In the genomic region with DNA sequence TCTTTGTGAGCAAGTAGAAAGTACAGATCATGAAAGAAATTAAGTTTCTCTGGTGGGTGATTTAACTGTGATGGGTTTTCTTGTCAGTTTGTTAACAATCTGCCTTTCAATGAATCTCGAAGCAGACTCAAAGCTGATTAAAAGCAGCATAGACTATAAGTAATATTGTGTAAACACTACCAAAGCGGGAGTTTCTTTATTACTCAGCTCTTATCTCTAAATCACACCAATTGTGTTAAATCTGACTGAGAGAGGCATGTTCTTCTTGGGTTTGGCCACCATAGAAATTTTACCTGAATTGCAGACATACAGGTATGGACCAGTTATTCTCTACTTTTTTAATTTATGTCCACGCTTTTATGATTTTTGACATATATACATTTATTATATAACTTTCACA, we compare ENCODE assay signal across 25 cellular contexts.
DNase-seq lines count a peak whose midpoint lies in the region; FAIRE-seq and TF ChIP-seq lines count a peak whose summit lies in the region.
"Had no signal": no experiment of that assay in that cellular context is flagged by ENCODE, and none has a peak within 500 bp of the region (broad histone marks: within the 10 kb centered on the region; RNA-seq: fewer than 3 reads in every experiment).

No MANE protein-coding gene starts in this region.

- H3K36me3 ChIP-seq in mammary epithelial cell (ENCODE audit: insufficient read depth, low read length) (no peaks in the 10 kb centered on the region), bronchial epithelial cell (ENCODE audit: control insufficient read depth, insufficient read depth, low read length) (no peaks in the 10 kb centered on the region), MM.1S (replicated peaks; ENCODE audit: insufficient read depth, low read length) (no peaks in the 10 kb centered on the region), tibial artery (no peaks in the 10 kb centered on the region)
- H3K36me3 ChIP-seq: HAP-1, SJSA1 had no signal

- BruUV-seq in mammary epithelial cell (replicated peaks; lab: Mats Ljungman, UMichigan): no TSS peak
- no TSS peak for BruUV-seq in MCF 10A (replicated peaks; lab: Mats Ljungman, UMichigan)

- H3K9me3 Mint-ChIP-seq in MCF 10A (ENCODE audit: unreplicated experiment): peaks cover 6% of the 10 kb centered on the region

- TF ChIP-seq CTCF in mammary epithelial cell (conservative IDR thresholded peaks at IDR 0.05 in 1 of 2, IDR thresholded peaks at IDR 0.05 in 1 of 2; ENCODE audit: extremely low read depth in 1 of 2, insufficient read depth in 1 of 2, low read depth in 1 of 2, low read length in 2 of 2) (no peak), MCF 10A (IDR thresholded peaks at IDR 0.05; ENCODE audit: unreplicated experiment) (no peak), bronchial epithelial cell (IDR thresholded peaks at IDR 0.05; ENCODE audit: insufficient read depth, low read length, severe bottlenecking) (no peak), MM.1S (IDR thresholded peaks at IDR 0.05; ENCODE audit: low read length) (no peak), tibial artery (IDR thresholded peaks at IDR 0.05) (no peak)

- intact Hi-C loops in mammary epithelial cell (cut with micrococcal nuclease): no loop called here
- intact Hi-C loops in MCF 10A (cut with micrococcal nuclease): no loop called here
- intact Hi-C loops in tibial artery (cut with DNase I; ENCODE audit: low total_unique reads): no loop called here

- no peak overlapping the region for H3K27ac Mint-ChIP-seq in MCF 10A (ENCODE audit: low read depth, unreplicated experiment)
- H3K27ac Mint-ChIP-seq: CD8-positive, alpha-beta memory T cell; T-helper 17 cell had no signal

- H4K20me1 ChIP-seq in mammary epithelial cell (ENCODE audit: insufficient read depth, low read length): no peaks in the 10 kb centered on the region
- no peaks in the 10 kb centered on the region for H4K20me1 ChIP-seq in MM.1S (ENCODE audit: insufficient read depth, low read length)

- no peak overlapping the region for H3K9ac ChIP-seq in mammary epithelial cell (ENCODE audit: insufficient read depth, low read length)
- no peak overlapping the region for H3K9ac ChIP-seq in MM.1S (ENCODE audit: low read length)
- H3K9ac ChIP-seq: KMS-11 had no signal

- DNase-seq in mammary epithelial cell (no peak), MCF 10A (ENCODE audit: unreplicated experiment) (no peak), LoVo (ENCODE audit: low spot score) (peak; percentile 18), bronchial epithelial cell (ENCODE audit: low read depth) (peak; percentile 42), MM.1S (no peak), EL (no peak), NCI-H1694 treated with DMSO at 0.1 percent for 48 hours (lab: John Stamatoyannopoulos, UW) (no peak), tibial artery (no peak)
- DNase-seq: 8988T; CD8-positive, alpha-beta memory T cell; DMS53; IMR-90; NCI-H1436; NCI-H1930; NCI-H226; NCI-H510A treated with DMSO at 0.1 percent for 48 hours; NCI-H748 treated with DMSO at 0.1 percent for 48 hours; SW 1271; T-helper 17 cell had no signal

- H3K4me3 Mint-ChIP-seq in MCF 10A (ENCODE audit: unreplicated experiment): no peak overlapping the region
- H3K4me3 Mint-ChIP-seq: CD8-positive, alpha-beta memory T cell; T-helper 17 cell had no signal

- peak overlapping the region; percentile 46 for H2AFZ ChIP-seq in mammary epithelial cell (ENCODE audit: low read depth, low read length)
- H2AFZ ChIP-seq in MM.1S (ENCODE audit: low read length): no peak overlapping the region

- H3K9me3 ChIP-seq in mammary epithelial cell (replicated peaks; ENCODE audit: insufficient read depth, low read length) (no peaks in the 10 kb centered on the region), MM.1S (replicated peaks; ENCODE audit: insufficient read depth, low read length) (no peaks in the 10 kb centered on the region), tibial artery (peaks cover 0 to 11% (median 8%) of the 10 kb centered on the region in 3 donors)
- H3K9me3 ChIP-seq: HAP-1, SJSA1 had no signal

- no peaks in the 10 kb centered on the region for H3K4me1 Mint-ChIP-seq in MCF 10A (ENCODE audit: insufficient read depth, unreplicated experiment)
- H3K4me1 Mint-ChIP-seq: CD8-positive, alpha-beta memory T cell; T-helper 17 cell had no signal

- dilution Hi-C loops in mammary epithelial cell (cut with HindIII; ENCODE audit: low sequenced_read_pairs): no loop called here

- H3K4me2 ChIP-seq in mammary epithelial cell (ENCODE audit: insufficient read depth, low read depth, low read length) (no peak overlapping the region), MM.1S (ENCODE audit: low read depth, low read length) (no peak overlapping the region)
- H3K4me2 ChIP-seq: KMS-11 had no signal

- no peak overlapping the region for H3K27ac ChIP-seq in mammary epithelial cell (ENCODE audit: insufficient read depth, low read depth, low read length)
- no peak overlapping the region for H3K27ac ChIP-seq in MM.1S (ENCODE audit: low read length)
- H3K27ac ChIP-seq in tibial artery: no peak overlapping the region
- H3K27ac ChIP-seq: C4-2B, KMS-11, SJSA1 had no signal

- H3K27me3 ChIP-seq in mammary epithelial cell (ENCODE audit: insufficient read depth, low read length) (no peaks in the 10 kb centered on the region), bronchial epithelial cell (ENCODE audit: control insufficient read depth, insufficient read depth, low read length) (no peaks in the 10 kb centered on the region), MM.1S (replicated peaks; ENCODE audit: insufficient read depth, low read length) (no peaks in the 10 kb centered on the region), tibial artery (no peaks in the 10 kb centered on the region)
- H3K27me3 ChIP-seq: SJSA1 had no signal

- H3K27me3 Mint-ChIP-seq in MCF 10A (ENCODE audit: insufficient read depth, unreplicated experiment): no peaks in the 10 kb centered on the region
- H3K27me3 Mint-ChIP-seq: CD8-positive, alpha-beta memory T cell; T-helper 17 cell had no signal

- H3K4me1 ChIP-seq in mammary epithelial cell (ENCODE audit: insufficient read depth, low read length) (no peaks in the 10 kb centered on the region), MM.1S (ENCODE audit: low read length) (no peaks in the 10 kb centered on the region), tibial artery (no peaks in the 10 kb centered on the region)
- H3K4me1 ChIP-seq: SJSA1 had no signal

- no peak for FAIRE-seq in bronchial epithelial cell (lab: Jason Lieb, UNC)
- FAIRE-seq: HTR-8/SVneo, RCC 7860 had no signal

- in situ Hi-C loops in mammary epithelial cell (cut with MboI; ENCODE audit: low sequenced_read_pairs in 2 of 2): no loop called here

- no peaks in the 10 kb centered on the region for H3K36me3 Mint-ChIP-seq in MCF 10A (ENCODE audit: insufficient read depth, unreplicated experiment)

- H3K4me3 ChIP-seq in mammary epithelial cell (replicated peaks in 1 of 3; ENCODE audit: insufficient read depth in 1 of 3, low read depth in 2 of 3, low read length in 3 of 3) (no peak overlapping the region), bronchial epithelial cell (ENCODE audit: low read depth, low read length) (no peak overlapping the region), MM.1S (ENCODE audit: low read length) (no peak overlapping the region), tibial artery (no peak overlapping the region)
- H3K4me3 ChIP-seq: HAP-1, SJSA1 had no signal

- WGBS in mammary epithelial cell (ENCODE audit: low coverage, missing lambda C conversion rate): 73% methylated on average over 3 of the region's 3 CpGs

- CTCF ChIA-PET in mammary epithelial cell (lab: Charles Lee; ENCODE audit: low non-redundant PET) (no interaction called here), MCF 10A (lab: Yijun Ruan, JAX) (interaction anchor here (1.3 kb wide), 1 partner anchor 65 kb away, joined by 4 read pairs; the partner anchor contains the start of gene DKK1)

- no peaks in the 10 kb centered on the region for H3K9me2 ChIP-seq in MM.1S (replicated peaks; ENCODE audit: insufficient read depth, low read length)

- POLR2A ChIA-PET in MCF 10A (lab: Yijun Ruan, JAX): interaction anchor here (0.6 kb wide), 2 partner anchors 28 to 62 kb away, joined by 3 read pairs; no protein-coding TSS in a partner anchor

- no peaks in the 10 kb centered on the region for H3F3A ChIP-seq in MM.1S (ENCODE audit: insufficient read depth, low read length)

- no peaks in the 10 kb centered on the region for H3K79me2 ChIP-seq in mammary epithelial cell (ENCODE audit: insufficient read depth, low read length)
- no peaks in the 10 kb centered on the region for H3K79me2 ChIP-seq in MM.1S (ENCODE audit: low read length)

Comparison
In these comparisons a context has a peak if more than half of its experiments do, and no peak if none do; other contexts are left out.
1. DNase-seq: peak in LoVo (single experiment) and bronchial epithelial cell (single experiment); none in mammary epithelial cell (single experiment), MCF 10A (single experiment), MM.1S (single experiment), EL (single experiment), NCI-H1694 treated with DMSO at 0.1 percent for 48 hours (single experiment) and tibial artery (0 of 2).